ENCODE assay signal across 10 cellular contexts in the genomic region with DNA sequence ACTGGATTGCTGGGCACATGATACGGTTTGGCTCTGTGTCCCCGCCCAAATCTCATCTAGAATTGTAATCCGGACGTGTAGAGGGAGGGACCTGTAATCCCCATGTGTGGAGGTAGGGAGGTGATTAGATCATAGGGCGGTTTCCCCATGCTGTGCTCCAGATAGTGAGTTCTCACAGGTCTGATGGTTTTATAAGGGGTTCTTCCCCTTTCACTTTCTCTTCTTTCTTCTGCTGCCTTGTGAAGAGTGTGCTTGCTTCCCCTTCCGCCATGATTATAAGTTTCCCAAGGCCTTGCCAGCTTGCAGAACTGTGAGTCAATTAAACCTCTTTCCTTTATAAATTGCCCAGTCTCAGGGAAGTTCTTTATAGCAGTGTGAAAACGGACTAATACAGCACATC. TPM values are rescaled to one million over a fixed set of nuclear protein-coding genes. Genes with fewer than 3 reads are reported as not detected.
A peak's percentile ranks its signal among the peaks of the same experiment; 100 is the strongest.
DNase-seq lines count a peak whose midpoint lies in the region; ATAC-seq, FAIRE-seq and TF ChIP-seq lines count a peak whose summit lies in the region.
"Had no signal": no experiment of that assay in that cellular context is flagged by ENCODE, and none has a peak within 500 bp of the region (broad histone marks: within the 10 kb centered on the region; RNA-seq: fewer than 3 reads in every experiment).

No MANE protein-coding gene starts in this region.

- FAIRE-seq in GM12891 (lab: Jason Lieb, UNC) (peak; percentile 93), colon (lab: Jason Lieb, UNC) (peak; percentile 51)

- no peak for TF ChIP-seq POLR2A in GM12891 (IDR thresholded peaks at IDR 0.05; ENCODE audit: low read depth, low read length)

- H3K4me1 Mint-ChIP-seq in T-helper 2 cell treated with Interferon-gamma antibody and Interleukin-4, amounts not matched to agents 5 μg/mL and 100 μg/mL, for 36 hours (ENCODE audit: low read depth): peaks cover 14% of the 10 kb centered on the region

- peak; percentile 96 for ATAC-seq in HG03432 (IDR thresholded peaks at IDR 0.05; ENCODE audit: unreplicated experiment)

- no peak for TF ChIP-seq CTCF in GM20000 (IDR thresholded peaks at IDR 0.05; ENCODE audit: extremely low read depth, missing control alignments)

- H3K4me3 Mint-ChIP-seq in T-helper 2 cell treated with Interferon-gamma antibody and Interleukin-4, amounts not matched to agents 5 μg/mL and 100 μg/mL, for 36 hours: no peak overlapping the region
- H3K4me3 Mint-ChIP-seq: activated naive CD8-positive, alpha-beta T cell had no signal

- H3K27me3 Mint-ChIP-seq in T-helper 2 cell treated with Interferon-gamma antibody and Interleukin-4, amounts not matched to agents 5 μg/mL and 100 μg/mL, for 36 hours (ENCODE audit: low read depth): peaks cover 3% of the 10 kb centered on the region
- H3K27me3 Mint-ChIP-seq: activated naive CD8-positive, alpha-beta T cell had no signal

- no peak overlapping the region for H3K27ac Mint-ChIP-seq in T-helper 2 cell treated with Interferon-gamma antibody and Interleukin-4, amounts not matched to agents 5 μg/mL and 100 μg/mL, for 36 hours
- H3K27ac Mint-ChIP-seq: activated naive CD8-positive, alpha-beta T cell had no signal

- intact Hi-C loops in posterior cingulate gyrus (cut with DNase I): no loop called here

- H3K9me3 Mint-ChIP-seq in T-helper 2 cell treated with Interferon-gamma antibody and Interleukin-4, amounts not matched to agents 5 μg/mL and 100 μg/mL, for 36 hours: peaks cover 3% of the 10 kb centered on the region

- DNase-seq in GM12891 (ENCODE audit: insufficient read length, low spot score) (peak; percentile 16), GM20000 (ENCODE audit: low spot score) (peak; percentile 42), posterior cingulate gyrus (no peak), occipital lobe (lab: John Stamatoyannopoulos, UW) (no peak)
- no peak for DNase-seq in effector CD8-positive, alpha-beta T cell (lab: John Stamatoyannopoulos, UW)
- no peak for DNase-seq in T-helper 2 cell treated with Interferon-gamma antibody and Interleukin-4, amounts not matched to agents 5 μg/mL and 100 μg/mL, for 36 hours (ENCODE audit: low spot score)
- DNase-seq: NCI-H187 treated with DMSO at 0.1 percent for 48 hours had no signal

- no peaks in the 10 kb centered on the region for H3K36me3 Mint-ChIP-seq in T-helper 2 cell treated with Interferon-gamma antibody and Interleukin-4, amounts not matched to agents 5 μg/mL and 100 μg/mL, for 36 hours (ENCODE audit: low read depth)

TF ChIP-seq in GM12891, 5 proteins besides CTCF, POLR2A, EP300 and RAD21:
- TF ChIP-seq POU2F2 (IDR thresholded peaks at IDR 0.05; ENCODE audit: low read depth, low read length): no peak
- TF ChIP-seq SPI1 (IDR thresholded peaks at IDR 0.05; ENCODE audit: low read depth, low read length): peak; percentile 58
- TF ChIP-seq POLR2AphosphoS5 (IDR thresholded peaks at IDR 0.05; ENCODE audit: low read depth, low read length): no peak

RNA-seq across cellular contexts. Expression of gene MTIF3, which starts 32.6 kb away (rescaled TPM):
- 39.7 TPM for polyA plus RNA-seq in GM12891 (2012; ENCODE audit: low read depth, missing spikeins)
- 50.2 TPM for total RNA-seq in occipital lobe

RNA-seq across cellular contexts. Expression of gene GTF3A, which starts 58.6 kb away (rescaled TPM):
- 119 TPM for polyA plus RNA-seq in GM12891 (2012; ENCODE audit: low read depth, missing spikeins)
- total RNA-seq in occipital lobe: 68.0 TPM

Comparison
In these comparisons a context has a peak if more than half of its experiments do, and no peak if none do; other contexts are left out.
1. DNase-seq: peak in GM12891 (single experiment) and GM20000 (single experiment); none in posterior cingulate gyrus (0 of 10), effector CD8-positive, alpha-beta T cell (single experiment), occipital lobe (single experiment) and T-helper 2 cell treated with Interferon-gamma antibody and Interleukin-4, amounts not matched to agents 5 μg/mL and 100 μg/mL, for 36 hours (single experiment).